ENCODE assay signal across 13 cellular contexts in the genomic region with DNA sequence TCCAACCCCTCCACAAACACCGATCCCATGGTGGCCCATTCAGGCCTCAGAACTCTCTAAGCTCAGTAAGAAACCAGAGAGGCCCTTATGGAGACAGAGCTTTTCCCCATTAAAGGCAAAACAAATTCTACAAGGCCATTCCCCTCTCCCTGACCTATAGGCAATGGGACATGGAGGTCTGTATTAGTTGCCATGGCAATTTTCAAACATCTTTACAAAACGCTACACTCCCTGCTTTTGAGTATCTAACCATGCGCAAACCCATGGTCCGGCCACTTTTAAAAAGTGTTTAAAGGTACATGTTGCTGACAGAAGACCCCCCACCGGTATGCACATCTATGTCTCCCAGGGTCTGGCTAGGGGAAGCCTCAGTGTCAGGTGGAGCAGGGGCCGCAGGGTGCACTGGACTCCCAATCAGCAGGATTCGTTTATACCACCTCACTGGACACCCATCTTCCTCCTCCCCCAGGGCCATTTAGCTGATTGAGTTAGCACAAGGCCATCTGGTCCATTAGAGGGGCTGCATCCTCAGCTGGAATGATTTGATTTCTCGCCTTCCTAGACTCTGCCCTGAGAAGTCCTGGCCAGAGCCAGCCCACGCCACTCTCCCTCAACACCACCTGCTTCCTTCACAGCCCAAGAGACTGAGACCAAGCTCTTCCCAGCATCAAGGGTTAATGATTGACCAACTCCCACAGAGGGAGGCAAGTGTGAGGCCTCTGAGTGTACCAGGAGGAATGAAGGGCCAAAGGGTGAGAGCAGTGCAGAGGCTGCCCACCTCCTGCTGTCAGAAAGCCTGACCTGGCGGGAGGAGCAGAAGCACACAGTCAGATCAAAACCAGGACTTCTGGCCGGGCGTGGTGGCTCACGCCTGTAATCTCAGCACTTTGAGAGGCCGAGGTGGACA. TPM values are rescaled to one million over a fixed set of nuclear protein-coding genes. Genes with fewer than 3 reads are reported as not detected.
A peak's percentile ranks its signal among the peaks of the same experiment; 100 is the strongest.
DNase-seq lines count a peak whose midpoint lies in the region; ATAC-seq and TF ChIP-seq lines count a peak whose summit lies in the region.
"Had no signal": no experiment of that assay in that cellular context is flagged by ENCODE, and none has a peak within 500 bp of the region (broad histone marks: within the 10 kb centered on the region; RNA-seq: fewer than 3 reads in every experiment).

No MANE protein-coding gene starts in this region.

- H3K27ac ChIP-seq in ACC112 (ENCODE audit: low read depth, low read length) (peak overlapping the region; percentile 94), body of pancreas (peak overlapping the region; percentile 2 to 41 (median 32)), right lobe of liver (no peak overlapping the region)
- H3K27ac ChIP-seq: KMS-11 had no signal

- WGBS in body of pancreas, 2 donors: 52 to 65% methylated on average over 12 to 14 of the region's 14 CpGs
- 63% methylated on average over 11 of the region's 14 CpGs for WGBS in right lobe of liver (ENCODE audit: insufficient coverage, low coverage, low lambda C conversion rate, missing lambda C conversion rate)

- H3K79me2 ChIP-seq in ACC112 (ENCODE audit: control insufficient read depth, insufficient read depth, low read length, unreplicated experiment): peaks cover 26% of the 10 kb centered on the region

- TF ChIP-seq POLR2A in body of pancreas (IDR thresholded peaks at IDR 0.05): peak in 1 of 3 donors; percentile 10
- no peak for TF ChIP-seq POLR2A in right lobe of liver (IDR thresholded peaks at IDR 0.05)

- ATAC-seq in body of pancreas (peak; percentile 78), right lobe of liver (peak; percentile 74 to 92 (median 90))

- no peak overlapping the region for H2AFZ ChIP-seq in ACC112 (ENCODE audit: low read length, unreplicated experiment)

- H3K9me3 ChIP-seq in body of pancreas (no peaks in the 10 kb centered on the region), right lobe of liver (no peaks in the 10 kb centered on the region)
- H3K9me3 ChIP-seq: HAP-1 had no signal

- intact Hi-C loops in body of pancreas (cut with DNase I) (no loop called here), right lobe of liver (cut with DNase I) (no loop called here)

- peaks cover 52% of the 10 kb centered on the region for H3K36me3 ChIP-seq in ACC112 (ENCODE audit: insufficient read depth, low read length)
- H3K36me3 ChIP-seq in body of pancreas (replicated peaks in 1 of 2; ENCODE audit: insufficient read depth in 1 of 2, low read depth in 2 of 2): peaks cover 0 to 45% of the 10 kb centered on the region in 2 donors
- H3K36me3 ChIP-seq in right lobe of liver: peaks cover 6 to 66% (median 25%) of the 10 kb centered on the region in 4 donors

- H3K27me3 ChIP-seq in ACC112 (ENCODE audit: insufficient read depth, low read length) (no peaks in the 10 kb centered on the region), body of pancreas (no peaks in the 10 kb centered on the region), right lobe of liver (no peaks in the 10 kb centered on the region)

- DNase-seq in HT-29 (ENCODE audit: low spot score): peak; percentile 71
- DNase-seq in body of pancreas: peak; percentile 45 to 82 (median 72)
- peak in 1 of 3 donors; percentile 41 for DNase-seq in right lobe of liver
- DNase-seq in GM03348 (ENCODE audit: low spot score): no peak
- no peak for DNase-seq in stimulated activated CD4-positive, alpha-beta T cell treated with anti-CD3 and anti-CD28 coated beads, Interleukin-12 subunit alpha, Interleukin-12 subunit beta, amount 100 ng/mL, for 4 hours
- DNase-seq in NCI-H446 treated with DMSO at 0.1 percent for 48 hours (lab: John Stamatoyannopoulos, UW): no peak
- DNase-seq in NCI-H187 treated with DMSO at 0.1 percent for 48 hours (lab: John Stamatoyannopoulos, UW): no peak
- DNase-seq: activated CD4-positive, alpha-beta T cell treated with anti-CD3 and anti-CD28 coated beads for 1 hour; central memory CD4-positive, alpha-beta T cell; stimulated activated CD4-positive, alpha-beta T cell treated with anti-CD3 and anti-CD28 coated beads, Interleukin-2, amount 100 ng/mL, for 48 hours had no signal

- H3K4me3 ChIP-seq in ACC112 (ENCODE audit: low read depth, low read length): no peak overlapping the region; the same call in 1 of the 2 replicates
- H3K4me3 ChIP-seq in body of pancreas: no peak overlapping the region
- H3K4me3 ChIP-seq in right lobe of liver: no peak overlapping the region
- H3K4me3 ChIP-seq: HAP-1 had no signal

- H3K4me1 ChIP-seq in ACC112 (ENCODE audit: control insufficient read depth, insufficient read depth, low read length, unreplicated experiment) (peaks cover 61% of the 10 kb centered on the region), body of pancreas (peaks cover 26% of the 10 kb centered on the region), right lobe of liver (peaks cover 0 to 7% (median 0%) of the 10 kb centered on the region in 4 donors)
- H3K4me1 ChIP-seq: HAP-1 had no signal

- TF ChIP-seq CTCF in body of pancreas (IDR thresholded peaks at IDR 0.05) (no peak), right lobe of liver (IDR thresholded peaks at IDR 0.05) (no peak)

RNA-seq across cellular contexts. Expression of a gene that starts 10.9 kb away (rescaled TPM):
- 185 and 194 TPM in 2 replicates for total RNA-seq in HT-29 (2014; rRNA removed; shearing (Covaris generic))
- total RNA-seq in body of pancreas (10 to 100 TPM; 39.2 to 59.0 TPM), right lobe of liver (10 to 100 TPM; 16.6 to 95.9 (median 33.6) TPM)

RNA-seq across cellular contexts. Expression of a gene that starts 22.5 kb away (rescaled TPM):
- 0.55 and 0.64 TPM in 2 replicates for total RNA-seq in HT-29 (2014; rRNA removed; shearing (Covaris generic))
- total RNA-seq in body of pancreas: under 1 TPM; 0.26 to 0.66 TPM
- total RNA-seq in right lobe of liver: under 1 TPM in 3 of 6 experiments, not detected in 3; 0.12 to 0.13 (median 0.12) TPM

RNA-seq across cellular contexts. Expression of a gene that starts 42.7 kb away (rescaled TPM):
- total RNA-seq in HT-29 (2014; rRNA removed; shearing (Covaris generic)): 23.4 and 25.1 TPM in 2 replicates
- total RNA-seq in body of pancreas (10 to 100 TPM; 15.2 to 16.3 TPM), right lobe of liver (1 to 10 TPM; 2.9 to 7.0 (median 5.7) TPM)

RNA-seq across cellular contexts. Expression of a gene that starts 58.7 kb away (rescaled TPM):
- total RNA-seq in HT-29 (2014; rRNA removed; shearing (Covaris generic)): 73.2 and 88.3 TPM in 2 replicates
- 10 to 100 TPM; 36.3 to 70.2 TPM for total RNA-seq in body of pancreas
- 10 to 100 TPM; 30.1 to 42.7 (median 33.0) TPM for total RNA-seq in right lobe of liver

Comparison
In these comparisons a context has a peak if more than half of its experiments do, and no peak if none do; other contexts are left out.
1. H3K27ac ChIP-seq: peak in ACC112 (single experiment) and body of pancreas (4 of 4); none in right lobe of liver (0 of 3).
2. DNase-seq: peak in HT-29 (single experiment) and body of pancreas (4 of 4); none in GM03348 (single experiment), stimulated activated CD4-positive, alpha-beta T cell treated with anti-CD3 and anti-CD28 coated beads, Interleukin-12 subunit alpha, Interleukin-12 subunit beta, amount 100 ng/mL, for 4 hours (single experiment), NCI-H446 treated with DMSO at 0.1 percent for 48 hours (single experiment) and NCI-H187 treated with DMSO at 0.1 percent for 48 hours (single experiment).